In genomic region chr3:50172615-50173220, GRCh38 we compare ENCODE assay signal across 2 cellular contexts.
TF ChIP-seq lines count a peak whose summit lies in the region.

No MANE protein-coding gene starts in this region.

TF ChIP-seq in SK-N-SH treated with all-trans-retinoic acid at 6 μM for 48 hours, 23 proteins besides CTCF, POLR2A, EP300 and RAD21:
- no peak for TF ChIP-seq GLIS3 (CRISPR knock-in tag; IDR thresholded peaks at IDR 0.05)
- no peak for TF ChIP-seq RARB (CRISPR knock-in tag; IDR thresholded peaks at IDR 0.05)
- TF ChIP-seq CREB5 (CRISPR knock-in tag; IDR thresholded peaks at IDR 0.05; ENCODE audit: low read depth) = no peak
- no peak for TF ChIP-seq TCF4 (CRISPR knock-in tag; IDR thresholded peaks at IDR 0.05; ENCODE audit: borderline replicate concordance)
- TF ChIP-seq BACH2 (CRISPR knock-in tag; IDR thresholded peaks at IDR 0.05; ENCODE audit: borderline replicate concordance) = no peak

TF ChIP-seq in SK-N-SH, 30 proteins besides CTCF, POLR2A, EP300 and RAD21:
- TF ChIP-seq PBX3 (IDR thresholded peaks at IDR 0.05) (no peak), ELF1 (IDR thresholded peaks at IDR 0.05) (no peak)
